Comparison of ENCODE assay signal across 8 cellular contexts in the genomic region with DNA sequence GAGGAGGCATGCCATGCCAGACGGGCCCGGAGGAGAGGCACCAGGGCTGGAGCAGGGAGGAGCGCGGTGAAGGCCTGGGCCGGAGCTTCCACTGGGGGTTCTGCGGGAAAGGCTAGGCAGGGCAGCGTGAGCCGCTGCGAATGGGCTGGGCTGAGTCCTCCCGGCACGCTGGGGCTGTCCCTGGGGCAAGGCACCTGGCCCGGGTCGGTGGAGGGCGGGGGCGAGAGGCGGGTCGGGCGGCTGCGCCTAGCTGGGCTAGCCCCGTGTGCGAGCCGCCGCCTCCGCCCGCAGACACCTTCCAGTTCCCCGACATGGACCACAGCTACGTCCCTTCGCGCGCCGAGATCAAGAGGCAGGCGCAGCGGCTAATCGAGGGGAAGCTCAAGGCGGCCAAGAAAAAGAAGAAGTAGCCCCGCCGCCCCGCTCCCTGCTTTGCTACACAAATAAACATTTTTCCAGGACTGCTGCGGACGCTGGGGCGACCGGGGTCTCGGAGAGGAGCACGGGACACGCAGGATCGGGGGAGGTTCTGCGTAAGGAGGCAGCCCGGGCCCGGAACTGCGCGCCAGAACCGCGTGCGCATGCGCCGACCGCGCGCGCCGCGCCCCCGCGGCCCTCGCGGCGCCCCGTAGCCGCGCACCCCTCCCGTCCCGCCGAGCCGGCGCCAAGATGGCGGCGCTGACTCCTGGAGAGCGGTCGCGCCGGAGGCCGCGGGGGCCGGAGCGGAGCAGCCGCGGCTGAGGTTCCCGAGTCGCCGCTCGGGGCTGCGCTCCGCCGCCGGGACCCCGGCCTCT.
DNase-seq lines count a peak whose midpoint lies in the region; ATAC-seq lines count a peak whose summit lies in the region.

A gene with protein sequence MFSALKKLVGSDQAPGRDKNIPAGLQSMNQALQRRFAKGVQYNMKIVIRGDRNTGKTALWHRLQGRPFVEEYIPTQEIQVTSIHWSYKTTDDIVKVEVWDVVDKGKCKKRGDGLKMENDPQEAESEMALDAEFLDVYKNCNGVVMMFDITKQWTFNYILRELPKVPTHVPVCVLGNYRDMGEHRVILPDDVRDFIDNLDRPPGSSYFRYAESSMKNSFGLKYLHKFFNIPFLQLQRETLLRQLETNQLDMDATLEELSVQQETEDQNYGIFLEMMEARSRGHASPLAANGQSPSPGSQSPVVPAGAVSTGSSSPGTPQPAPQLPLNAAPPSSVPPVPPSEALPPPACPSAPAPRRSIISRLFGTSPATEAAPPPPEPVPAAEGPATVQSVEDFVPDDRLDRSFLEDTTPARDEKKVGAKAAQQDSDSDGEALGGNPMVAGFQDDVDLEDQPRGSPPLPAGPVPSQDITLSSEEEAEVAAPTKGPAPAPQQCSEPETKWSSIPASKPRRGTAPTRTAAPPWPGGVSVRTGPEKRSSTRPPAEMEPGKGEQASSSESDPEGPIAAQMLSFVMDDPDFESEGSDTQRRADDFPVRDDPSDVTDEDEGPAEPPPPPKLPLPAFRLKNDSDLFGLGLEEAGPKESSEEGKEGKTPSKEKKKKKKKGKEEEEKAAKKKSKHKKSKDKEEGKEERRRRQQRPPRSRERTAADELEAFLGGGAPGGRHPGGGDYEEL (plus strand): TSS at position 668 of the 794 bp plus-strand sequence. CDS start 249 bp downstream, outside the sequence.

- peak; percentile 87 for ATAC-seq in HG02885 (IDR thresholded peaks at IDR 0.05; ENCODE audit: poor library complexity, unreplicated experiment)

- peaks cover under 1% of the 10 kb centered on the region for H3K27me3 ChIP-seq in layer of hippocampus (ENCODE audit: control insufficient read depth, insufficient read depth, low read length)

- DNase-seq in NK-92 treated with Interleukin-12 subunit alpha and Interleukin-12 subunit beta, amount 100 ng/mL, for 24 hours (lab: John Stamatoyannopoulos, UW), result peak; percentile 58
- DNase-seq in NK-92 (lab: John Stamatoyannopoulos, UW; ENCODE audit: unreplicated experiment) (no peak), NCI-H2171 treated with DMSO at 0.1 percent for 48 hours (lab: John Stamatoyannopoulos, UW) (peak; percentile 86)
- peak; percentile 62 to 69 for DNase-seq in activated CD4-positive, alpha-beta T cell treated with anti-CD3 and anti-CD28 coated beads for 24 hours (ENCODE audit: low read depth in 2 of 2)
- DNase-seq in stimulated activated CD4-positive, alpha-beta T cell treated with anti-CD3 and anti-CD28 coated beads, Interleukin-1b, Interleukin-23, amount 100 ng/mL, for 4 hours (ENCODE audit: low read depth in 2 of 2), result peak; percentile 72 to 75

- H3K27ac ChIP-seq in cingulate gyrus (ENCODE audit: low read depth, low read length), result peak within 1 kb of the TSS; percentile 85
- peak within 1 kb of the TSS; percentile 89 for H3K27ac ChIP-seq in layer of hippocampus (ENCODE audit: low read depth, low read length)
